Comparison of ENCODE assay signal across 1 cellular context in genomic region chr10:71978988-71979691, GRCh38.
TF ChIP-seq lines count a peak whose summit lies in the region.

No MANE protein-coding gene starts in this region.

TF ChIP-seq in endothelial cell of umbilical vein, 7 proteins besides CTCF, POLR2A, EP300 and RAD21 (continued from another document):
- no peak for TF ChIP-seq JUN (IDR thresholded peaks at IDR 0.05; ENCODE audit: borderline replicate concordance, insufficient read depth, insufficient read length, low read depth)
- no peak for TF ChIP-seq EZH2 (IDR thresholded peaks at IDR 0.05; ENCODE audit: borderline replicate concordance, low read depth, low read length, severe bottlenecking)
- no peak for TF ChIP-seq POLR2AphosphoS5 (IDR thresholded peaks at IDR 0.05; ENCODE audit: insufficient read depth, low read depth, low read length)
- no peak for TF ChIP-seq GATA2 (IDR thresholded peaks at IDR 0.05; ENCODE audit: insufficient read depth, insufficient read length, low read depth, low read length)
- no peak for TF ChIP-seq MYC (IDR thresholded peaks at IDR 0.05; ENCODE audit: low read depth, low read length)
- TF ChIP-seq FOS (IDR thresholded peaks at IDR 0.05; ENCODE audit: borderline replicate concordance, insufficient read depth, low read length), result no peak
TF ChIP-seq in endothelial cell of umbilical vein: peak in this region for 0.
